ENCODE assay signal across 1 cellular context in genomic region chr1:100037665-100038400, GRCh38.
TF ChIP-seq lines count a peak whose summit lies in the region.

No MANE protein-coding gene starts in this region.

TF ChIP-seq in HepG2, 621 proteins besides CTCF, POLR2A, EP300 and RAD21 (continued from another document and continues in another):
- TF ChIP-seq MTERF4 (CRISPR knock-in tag; IDR thresholded peaks at IDR 0.05) (no peak), ZBTB38 (CRISPR knock-in tag; IDR thresholded peaks at IDR 0.05) (peak; percentile 42; the same call in 1 of the 2 replicates), CCDC6 (CRISPR knock-in tag; IDR thresholded peaks at IDR 0.05) (peak; percentile 83; the same call in 1 of the 2 replicates), NCOA1 (CRISPR knock-in tag; IDR thresholded peaks at IDR 0.05) (peak; percentile 90; the same call in 1 of the 2 replicates), DNMT1 (CRISPR knock-in tag; IDR thresholded peaks at IDR 0.05) (no peak), CREB3 (CRISPR knock-in tag; IDR thresholded peaks at IDR 0.05) (peak; percentile 44; the same call in 1 of the 2 replicates), CCAR2 (optimal IDR thresholded peaks at IDR 0.05; ENCODE audit: low read depth, low read length) (no peak), CENPT (CRISPR knock-in tag; IDR thresholded peaks at IDR 0.05; ENCODE audit: low read depth) (peak; percentile 45; the same call in 1 of the 2 replicates), HMG20B (CRISPR knock-in tag; conservative IDR thresholded peaks at IDR 0.05) (no peak), RARA (CRISPR knock-in tag; IDR thresholded peaks at IDR 0.05) (no peak), SATB2 (CRISPR knock-in tag; IDR thresholded peaks at IDR 0.05) (peak; percentile 54; the same call in 1 of the 2 replicates), NFE2L1 (CRISPR knock-in tag; IDR thresholded peaks at IDR 0.05; ENCODE audit: borderline replicate concordance) (no peak; the same call in 1 of the 2 replicates), ZNF564 (CRISPR knock-in tag; IDR thresholded peaks at IDR 0.05) (peak; percentile 91), NR1H2 (CRISPR knock-in tag; IDR thresholded peaks at IDR 0.05; ENCODE audit: borderline replicate concordance, low read depth) (peak; percentile 76; the same call in 1 of the 2 replicates), ZNF674 (CRISPR knock-in tag; IDR thresholded peaks at IDR 0.05; ENCODE audit: low read depth) (no peak; the same call in 1 of the 2 replicates), ZFP62 (CRISPR knock-in tag; IDR thresholded peaks at IDR 0.05) (no peak), TGIF2 (CRISPR knock-in tag; IDR thresholded peaks at IDR 0.05) (no peak), NPAS2 (CRISPR knock-in tag; IDR thresholded peaks at IDR 0.05; ENCODE audit: borderline replicate concordance) (no peak), ATF6 (CRISPR knock-in tag; conservative IDR thresholded peaks at IDR 0.05) (no peak), HES4 (CRISPR knock-in tag; IDR thresholded peaks at IDR 0.05; ENCODE audit: borderline replicate concordance) (no peak), CREM (IDR thresholded peaks at IDR 0.05) (no peak), CREM (CRISPR knock-in tag; IDR thresholded peaks at IDR 0.05) (no peak), SALL2 (CRISPR knock-in tag; IDR thresholded peaks at IDR 0.05) (0 out of 2 replicates have a peak, but pooled peaks have one; percentile 46), ERF (CRISPR knock-in tag; IDR thresholded peaks at IDR 0.05) (peak; percentile 61), ZNF234 (CRISPR knock-in tag; conservative IDR thresholded peaks at IDR 0.05) (0 out of 2 replicates have a peak, but pooled peaks have one; percentile 2), PRDM4 (CRISPR knock-in tag; IDR thresholded peaks at IDR 0.05; ENCODE audit: borderline replicate concordance) (no peak), KDM5A (IDR thresholded peaks at IDR 0.05; ENCODE audit: borderline replicate concordance, low read length) (peak; percentile 48; the same call in 1 of the 2 replicates), MBNL3 (CRISPR knock-in tag; conservative IDR thresholded peaks at IDR 0.05) (no peak), SMYD3 (CRISPR knock-in tag; IDR thresholded peaks at IDR 0.05) (no peak; the same call in 1 of the 2 replicates), RORA (CRISPR knock-in tag; IDR thresholded peaks at IDR 0.05) (no peak), TOE1 (CRISPR knock-in tag; IDR thresholded peaks at IDR 0.05) (peak; percentile 30; the same call in 1 of the 2 replicates), ZNF782 (CRISPR knock-in tag; IDR thresholded peaks at IDR 0.05; ENCODE audit: borderline replicate concordance) (no peak), ZNF513 (CRISPR knock-in tag; conservative IDR thresholded peaks at IDR 0.05) (no peak), HMGXB4 (CRISPR knock-in tag; IDR thresholded peaks at IDR 0.05; ENCODE audit: borderline replicate concordance in 1 of 2, low read depth in 1 of 2) (peak; percentile 61 to 68; a peak in 3 of 4 replicates), FOSL2 (CRISPR knock-in tag; IDR thresholded peaks at IDR 0.05) (peak; percentile 44; the same call in 1 of the 2 replicates), NFKB2 (CRISPR knock-in tag; IDR thresholded peaks at IDR 0.05; ENCODE audit: borderline replicate concordance) (peak; percentile 88; the same call in 1 of the 2 replicates), ZFP36L2 (CRISPR knock-in tag; IDR thresholded peaks at IDR 0.05) (0 out of 2 replicates have a peak, but pooled peaks have one; percentile 62), DR1 (CRISPR knock-in tag; IDR thresholded peaks at IDR 0.05) (peak; percentile 87), WIZ (CRISPR knock-in tag; IDR thresholded peaks at IDR 0.05) (0 out of 2 replicates have a peak, but pooled peaks have one; percentile 28)
- TF ChIP-seq, protein P1, sequence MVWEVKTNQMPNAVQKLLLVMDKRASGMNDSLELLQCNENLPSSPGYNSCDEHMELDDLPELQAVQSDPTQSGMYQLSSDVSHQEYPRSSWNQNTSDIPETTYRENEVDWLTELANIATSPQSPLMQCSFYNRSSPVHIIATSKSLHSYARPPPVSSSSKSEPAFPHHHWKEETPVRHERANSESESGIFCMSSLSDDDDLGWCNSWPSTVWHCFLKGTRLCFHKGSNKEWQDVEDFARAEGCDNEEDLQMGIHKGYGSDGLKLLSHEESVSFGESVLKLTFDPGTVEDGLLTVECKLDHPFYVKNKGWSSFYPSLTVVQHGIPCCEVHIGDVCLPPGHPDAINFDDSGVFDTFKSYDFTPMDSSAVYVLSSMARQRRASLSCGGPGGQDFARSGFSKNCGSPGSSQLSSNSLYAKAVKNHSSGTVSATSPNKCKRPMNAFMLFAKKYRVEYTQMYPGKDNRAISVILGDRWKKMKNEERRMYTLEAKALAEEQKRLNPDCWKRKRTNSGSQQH (CRISPR knock-in tag; IDR thresholded peaks at IDR 0.05; ENCODE audit: low read depth): peak; percentile 73; the same call in 1 of the 2 replicates
- TF ChIP-seq, protein P2, sequence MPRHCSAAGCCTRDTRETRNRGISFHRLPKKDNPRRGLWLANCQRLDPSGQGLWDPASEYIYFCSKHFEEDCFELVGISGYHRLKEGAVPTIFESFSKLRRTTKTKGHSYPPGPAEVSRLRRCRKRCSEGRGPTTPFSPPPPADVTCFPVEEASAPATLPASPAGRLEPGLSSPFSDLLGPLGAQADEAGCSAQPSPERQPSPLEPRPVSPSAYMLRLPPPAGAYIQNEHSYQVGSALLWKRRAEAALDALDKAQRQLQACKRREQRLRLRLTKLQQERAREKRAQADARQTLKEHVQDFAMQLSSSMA (CRISPR knock-in tag; IDR thresholded peaks at IDR 0.05): no peak
- TF ChIP-seq, protein P3, sequence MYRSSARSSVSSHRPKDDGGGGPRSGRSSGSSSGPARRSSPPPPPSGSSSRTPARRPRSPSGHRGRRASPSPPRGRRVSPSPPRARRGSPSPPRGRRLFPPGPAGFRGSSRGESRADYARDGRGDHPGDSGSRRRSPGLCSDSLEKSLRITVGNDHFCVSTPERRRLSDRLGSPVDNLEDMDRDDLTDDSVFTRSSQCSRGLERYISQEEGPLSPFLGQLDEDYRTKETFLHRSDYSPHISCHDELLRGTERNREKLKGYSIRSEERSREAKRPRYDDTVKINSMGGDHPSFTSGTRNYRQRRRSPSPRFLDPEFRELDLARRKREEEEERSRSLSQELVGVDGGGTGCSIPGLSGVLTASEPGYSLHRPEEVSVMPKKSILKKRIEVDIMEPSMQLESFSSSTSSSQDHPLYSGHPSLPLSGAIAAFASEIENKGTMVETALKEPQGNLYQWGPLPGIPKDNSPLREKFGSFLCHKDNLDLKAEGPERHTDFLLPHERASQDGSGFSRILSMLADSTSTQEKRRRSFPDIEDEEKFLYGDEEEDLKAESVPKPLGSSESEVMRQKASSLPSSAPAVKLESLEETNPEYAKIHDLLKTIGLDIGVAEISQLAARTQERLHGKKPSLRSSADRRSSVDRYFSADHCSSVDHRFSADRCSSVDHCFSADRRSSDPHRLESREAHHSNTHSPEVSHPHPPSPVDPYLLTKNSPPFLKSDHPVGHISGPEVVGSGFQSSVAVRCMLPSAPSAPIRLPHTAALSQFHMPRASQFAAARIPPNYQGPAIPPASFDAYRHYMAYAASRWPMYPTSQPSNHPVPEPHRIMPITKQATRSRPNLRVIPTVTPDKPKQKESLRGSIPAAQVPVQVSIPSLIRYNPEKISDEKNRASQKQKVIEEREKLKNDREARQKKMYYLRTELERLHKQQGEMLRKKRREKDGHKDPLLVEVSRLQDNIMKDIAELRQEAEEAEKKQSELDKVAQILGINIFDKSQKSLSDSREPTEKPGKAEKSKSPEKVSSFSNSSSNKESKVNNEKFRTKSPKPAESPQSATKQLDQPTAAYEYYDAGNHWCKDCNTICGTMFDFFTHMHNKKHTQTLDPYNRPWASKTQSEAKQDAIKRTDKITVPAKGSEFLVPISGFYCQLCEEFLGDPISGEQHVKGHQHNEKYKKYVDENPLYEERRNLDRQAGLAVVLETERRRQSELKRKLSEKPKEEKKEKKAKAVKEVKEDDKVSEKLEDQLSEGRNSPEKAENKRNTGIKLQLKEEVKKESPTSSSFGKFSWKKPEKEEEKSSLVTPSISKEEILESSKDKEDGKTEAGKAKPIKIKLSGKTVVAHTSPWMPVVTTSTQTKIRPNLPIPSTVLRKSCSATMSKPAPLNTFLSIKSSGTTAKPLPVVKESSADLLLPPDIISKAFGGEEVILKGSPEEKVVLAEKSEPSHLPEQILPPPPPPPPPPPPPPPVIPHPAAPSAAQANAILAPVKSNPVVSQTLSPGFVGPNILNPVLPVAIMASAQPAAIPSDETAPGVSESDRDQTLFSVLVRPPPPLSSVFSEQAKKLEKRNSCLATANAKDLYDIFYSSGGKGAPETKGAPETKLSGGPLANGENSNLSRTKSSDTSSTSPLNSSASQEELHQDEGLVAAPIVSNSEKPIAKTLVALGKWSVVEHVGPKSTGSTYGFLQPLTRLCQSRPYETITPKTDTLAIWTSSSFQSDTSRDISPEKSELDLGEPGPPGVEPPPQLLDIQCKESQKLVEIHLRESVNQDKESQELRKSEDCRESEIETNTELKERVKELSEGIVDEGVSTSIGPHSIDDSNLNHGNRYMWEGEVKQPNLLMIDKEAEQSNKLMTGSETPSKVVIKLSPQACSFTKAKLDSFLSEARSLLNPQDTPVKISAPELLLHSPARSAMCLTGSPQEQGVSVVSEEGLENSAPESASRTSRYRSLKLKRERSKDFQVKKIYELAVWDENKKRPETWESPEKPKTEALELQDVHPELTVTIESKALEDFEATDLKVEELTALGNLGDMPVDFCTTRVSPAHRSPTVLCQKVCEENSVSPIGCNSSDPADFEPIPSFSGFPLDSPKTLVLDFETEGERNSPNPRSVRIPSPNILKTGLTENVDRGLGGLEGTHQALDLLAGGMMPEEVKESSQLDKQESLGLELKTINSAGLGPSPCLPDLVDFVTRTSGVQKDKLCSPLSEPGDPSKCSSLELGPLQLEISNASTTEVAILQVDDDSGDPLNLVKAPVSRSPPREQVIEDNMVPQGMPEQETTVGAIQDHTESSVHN (CRISPR knock-in tag; IDR thresholded peaks at IDR 0.05): no peak
